Comparison of ENCODE assay signal across 1 cellular context in the genomic region with DNA sequence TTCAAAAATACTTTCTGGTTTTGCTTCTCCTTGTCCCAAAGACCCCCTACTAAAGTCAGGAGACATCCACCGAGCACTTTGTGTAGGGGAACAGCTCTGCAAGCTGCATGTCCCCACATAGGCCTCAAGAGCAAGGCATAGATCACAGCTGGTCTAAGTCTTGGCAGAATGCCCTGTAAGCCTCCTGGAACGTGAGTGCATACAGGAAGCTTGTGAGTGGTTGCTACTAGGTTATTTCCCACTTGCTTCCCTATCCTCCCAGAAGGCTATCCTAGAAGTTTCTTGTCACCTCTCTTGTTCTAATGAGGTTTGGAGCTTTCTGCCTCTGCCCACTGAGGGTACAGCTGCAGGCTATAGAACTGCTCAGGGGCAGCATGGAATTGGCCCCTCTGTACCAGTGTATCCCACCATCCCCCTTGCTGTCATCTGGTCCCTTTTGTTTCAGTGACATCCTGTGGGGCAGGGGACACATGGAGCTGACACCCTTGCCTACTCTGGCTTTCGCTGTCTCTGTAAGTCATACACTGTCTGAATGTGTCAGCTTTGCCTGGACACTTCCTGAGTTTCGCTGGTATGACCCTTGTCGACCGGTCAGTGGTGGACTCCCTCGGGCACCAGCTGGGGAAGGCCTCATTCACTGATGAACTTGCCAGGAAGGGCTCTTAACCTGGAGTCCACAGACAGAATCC.
TF ChIP-seq lines count a peak whose summit lies in the region.

No MANE protein-coding gene starts in this region.

TF ChIP-seq in HepG2, 621 proteins besides CTCF, POLR2A, EP300 and RAD21:
- TF ChIP-seq PHF21A (CRISPR knock-in tag; IDR thresholded peaks at IDR 0.05) (no peak), GATAD2A (CRISPR knock-in tag; IDR thresholded peaks at IDR 0.05) (no peak), CREM (IDR thresholded peaks at IDR 0.05) (no peak), CREM (CRISPR knock-in tag; IDR thresholded peaks at IDR 0.05) (no peak), ZNF350 (CRISPR knock-in tag; IDR thresholded peaks at IDR 0.05; ENCODE audit: borderline replicate concordance, low read depth) (no peak), BRD4 (CRISPR knock-in tag; IDR thresholded peaks at IDR 0.05) (no peak), MLLT10 (CRISPR knock-in tag; IDR thresholded peaks at IDR 0.05) (no peak)
- TF ChIP-seq, protein P1, sequence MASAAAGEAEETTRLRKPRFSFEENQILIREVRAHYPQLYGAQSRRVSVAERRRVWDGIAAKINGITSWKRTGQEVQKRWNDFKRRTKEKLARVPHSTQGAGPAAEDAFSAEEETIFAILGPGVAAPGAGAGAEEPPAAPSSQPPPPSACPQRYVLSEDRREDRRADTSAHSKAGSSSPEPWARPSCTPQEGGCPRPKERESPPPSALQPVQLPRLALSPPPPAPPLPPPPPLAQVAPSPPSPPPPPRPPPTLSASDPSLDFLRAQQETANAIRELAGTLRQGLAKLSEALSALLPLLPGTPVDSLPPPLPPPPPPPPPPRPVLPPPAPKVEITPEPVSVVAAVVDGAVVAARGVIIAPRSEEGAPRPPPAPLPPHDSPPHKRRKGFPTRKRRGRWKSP (CRISPR knock-in tag; IDR thresholded peaks at IDR 0.05): no peak
